22 cellular contexts compared by ENCODE assay signal in genomic region chr16:85646976-85647375, GRCh38. TPM values are rescaled to one million over a fixed set of nuclear protein-coding genes. Genes with fewer than 3 reads are reported as not detected.
DNase-seq lines count a peak whose midpoint lies in the region; ATAC-seq, FAIRE-seq and TF ChIP-seq lines count a peak whose summit lies in the region.
"Had no signal": no experiment of that assay in that cellular context is flagged by ENCODE, and none has a peak within 500 bp of the region (broad histone marks: within the 10 kb centered on the region; RNA-seq: fewer than 3 reads in every experiment).

No MANE protein-coding gene starts in this region.

- no peak overlapping the region for H3K9ac ChIP-seq in H1 (replicated peaks in 1 of 4; ENCODE audit: extremely low read depth in 1 of 4, low read depth in 3 of 4, low read length in 3 of 4)
- H3K9ac ChIP-seq: GM23248 had no signal

- H2AK5ac ChIP-seq in H1 (ENCODE audit: low read depth, low read length): no peak overlapping the region

- peaks cover 40% of the 10 kb centered on the region for H3K4me1 Mint-ChIP-seq in stimulated activated naive CD8-positive, alpha-beta T cell treated with anti-CD3 and anti-CD28 coated beads, Interleukin-15, amount 100 ng/mL, for 72 hours
- H3K4me1 Mint-ChIP-seq in stimulated activated naive B cell treated with anti-CD40 and anti-IgM and Interleukin-4, amounts not matched to agents 10 μg/mL and 1 μg/mL and 100 μg/mL, for 72 hours: peaks cover 13 to 17% of the 10 kb centered on the region in 2 donors
- H3K4me1 Mint-ChIP-seq in activated naive CD4-positive, alpha-beta T cell treated with anti-CD3 and anti-CD28 coated beads for 36 hours (ENCODE audit: low read depth): no peaks in the 10 kb centered on the region
- H3K4me1 Mint-ChIP-seq in effector memory CD8-positive, alpha-beta T cell (ENCODE audit: low read depth in 2 of 2): peaks cover 18 to 26% of the 10 kb centered on the region in 2 donors

- H3K23me2 ChIP-seq in H1 (ENCODE audit: low read depth, low read length): no peaks in the 10 kb centered on the region

- no peak for FAIRE-seq in H1 (lab: Jason Lieb, UNC)
- FAIRE-seq: D721Med, GM12892, GM18507, H54 had no signal

- no peak overlapping the region for H2BK20ac ChIP-seq in H1 (ENCODE audit: low read length)

- peaks cover 9 to 16% of the 10 kb centered on the region in 2 donors for H3K36me3 Mint-ChIP-seq in stimulated activated naive B cell treated with anti-CD40 and anti-IgM and Interleukin-4, amounts not matched to agents 10 μg/mL and 1 μg/mL and 100 μg/mL, for 72 hours
- H3K36me3 Mint-ChIP-seq in activated naive CD4-positive, alpha-beta T cell treated with anti-CD3 and anti-CD28 coated beads for 36 hours (ENCODE audit: low read depth): no peaks in the 10 kb centered on the region
- peaks cover 25% of the 10 kb centered on the region for H3K36me3 Mint-ChIP-seq in effector memory CD8-positive, alpha-beta T cell (ENCODE audit: insufficient read depth)
- H3K36me3 Mint-ChIP-seq: IgD-negative memory B cell had no signal

- H3K18ac ChIP-seq in H1 (ENCODE audit: extremely low read depth, low read length): no peak overlapping the region

- H3K27me3 ChIP-seq in WERI-Rb-1 (ENCODE audit: insufficient read depth, low read depth, severe bottlenecking) (no peaks in the 10 kb centered on the region), H1 (replicated peaks in 1 of 4; ENCODE audit: control insufficient read depth in 3 of 4, extremely low read depth in 1 of 4, insufficient read depth in 3 of 4, low read length in 3 of 4) (no peaks in the 10 kb centered on the region)

- CTCF ChIA-PET in H1 (lab: Charles Lee; ENCODE audit: partially characterized antibody): interaction anchor here (0.8 to 1.1 kb wide), 2 partner anchors 13 to 31 kb away, joined by 3 to 4 read pairs; no protein-coding TSS in a partner anchor
- CTCF ChIA-PET in activated naive CD4-positive, alpha-beta T cell treated with anti-CD3 and anti-CD28 coated beads for 36 hours (lab: Charles Lee): no interaction called here

- H3K9me3 ChIP-seq in WERI-Rb-1 (ENCODE audit: severe bottlenecking): no peaks in the 10 kb centered on the region
- H3K9me3 ChIP-seq in H1 (ENCODE audit: insufficient read depth in 2 of 2, low read depth in 1 of 2, low read length in 1 of 2): no peaks in the 10 kb centered on the region
- H3K9me3 ChIP-seq: Caco-2 had no signal

- no peak for TF ChIP-seq EP300 in H1 (IDR thresholded peaks at IDR 0.05; ENCODE audit: borderline replicate concordance in 1 of 2, low read depth in 2 of 2, low read length in 2 of 2)

- no peak overlapping the region for H3K4ac ChIP-seq in H1 (replicated peaks; ENCODE audit: insufficient read length, low read depth, low read length)

- peak overlapping the region; percentile 43; the same call in 1 of the 2 replicates for H4K8ac ChIP-seq in H1 (ENCODE audit: extremely low read depth, insufficient read depth, low read length)

- H2BK12ac ChIP-seq in H1 (ENCODE audit: low read depth, low read length): no peak overlapping the region

- H3K23ac ChIP-seq in H1 (ENCODE audit: insufficient read length): no peak overlapping the region

- H3K79me1 ChIP-seq in H1 (ENCODE audit: low read depth, low read length): peaks cover 9% of the 10 kb centered on the region

- WGBS in H1 (ENCODE audit: extremely low coverage in 1 of 2, insufficient coverage in 1 of 2, insufficient read length in 1 of 2, insufficient replicate concordance in 2 of 2, low coverage in 1 of 2, low lambda C conversion rate in 2 of 2, missing lambda C conversion rate in 1 of 2), 2 experiments: 91% methylated on average over 9 of the region's 15 CpGs; no CpG with 5 or more reads in 1 of the 2 experiments

- POLR2A ChIA-PET in H1 (lab: Charles Lee; ENCODE audit: partially characterized antibody): interaction anchor here (1.1 kb wide), 1 partner anchor 29 kb away, joined by 4 read pairs; no protein-coding TSS in a partner anchor

- H3K4me3 Mint-ChIP-seq in stimulated activated naive CD8-positive, alpha-beta T cell treated with anti-CD3 and anti-CD28 coated beads, Interleukin-15, amount 100 ng/mL, for 72 hours: no peak overlapping the region
- no peak overlapping the region for H3K4me3 Mint-ChIP-seq in stimulated activated naive B cell treated with anti-CD40 and anti-IgM and Interleukin-4, amounts not matched to agents 10 μg/mL and 1 μg/mL and 100 μg/mL, for 72 hours
- no peak overlapping the region for H3K4me3 Mint-ChIP-seq in activated naive CD4-positive, alpha-beta T cell treated with anti-CD3 and anti-CD28 coated beads for 36 hours
- no peak overlapping the region for H3K4me3 Mint-ChIP-seq in effector memory CD8-positive, alpha-beta T cell
- H3K4me3 Mint-ChIP-seq: CD4-positive, alpha-beta T cell; IgD-negative memory B cell had no signal

- H3K4me2 ChIP-seq in H1 (ENCODE audit: insufficient read depth in 1 of 2, low read depth in 2 of 2, low read length in 2 of 2): no peak overlapping the region

- no peak overlapping the region for H3K4me3 ChIP-seq in WERI-Rb-1 (ENCODE audit: low read depth, low read length)
- no peak overlapping the region for H3K4me3 ChIP-seq in H1 (ENCODE audit: extremely low read depth in 1 of 4, insufficient read depth in 2 of 4, low read depth in 3 of 4, low read length in 4 of 4)
- H3K4me3 ChIP-seq: GM23248 had no signal

- intact Hi-C loops in activated naive CD4-positive, alpha-beta T cell treated with anti-CD3 and anti-CD28 coated beads for 36 hours (cut with micrococcal nuclease): no loop called here
- intact Hi-C loops in Right ventricle myocardium inferior (cut with DNase I): no loop called here

- no peaks in the 10 kb centered on the region for H3K27me3 Mint-ChIP-seq in stimulated activated naive CD8-positive, alpha-beta T cell treated with anti-CD3 and anti-CD28 coated beads, Interleukin-15, amount 100 ng/mL, for 72 hours
- no peaks in the 10 kb centered on the region for H3K27me3 Mint-ChIP-seq in stimulated activated naive B cell treated with anti-CD40 and anti-IgM and Interleukin-4, amounts not matched to agents 10 μg/mL and 1 μg/mL and 100 μg/mL, for 72 hours
- H3K27me3 Mint-ChIP-seq in activated naive CD4-positive, alpha-beta T cell treated with anti-CD3 and anti-CD28 coated beads for 36 hours (ENCODE audit: low read depth): no peaks in the 10 kb centered on the region
- no peaks in the 10 kb centered on the region for H3K27me3 Mint-ChIP-seq in effector memory CD8-positive, alpha-beta T cell
- H3K27me3 Mint-ChIP-seq: CD4-positive, alpha-beta T cell; IgD-negative memory B cell had no signal

- H2BK5ac ChIP-seq in H1 (ENCODE audit: low read depth, low read length): no peak overlapping the region

- H2BK120ac ChIP-seq in H1 (replicated peaks; ENCODE audit: low read depth, low read length): no peak overlapping the region

- peaks cover 0 to 5% (median 0%) of the 10 kb centered on the region in 4 experiments; a peak in 2 of 7 replicates for H3K4me1 ChIP-seq in H1 (replicated peaks in 1 of 4; ENCODE audit: control insufficient read depth in 3 of 4, insufficient read depth in 4 of 4, low read length in 3 of 4)

- no peak overlapping the region for H3K56ac ChIP-seq in H1 (replicated peaks; ENCODE audit: insufficient read length, low read depth, low read length)

- no peak for DNase-seq in stimulated activated naive CD8-positive, alpha-beta T cell treated with anti-CD3 and anti-CD28 coated beads, Interleukin-15, amount 100 ng/mL, for 72 hours
- DNase-seq in stimulated activated naive CD8-positive, alpha-beta T cell treated with anti-CD3 and anti-CD28 coated beads, Interleukin-15, Interleukin-2, amounts not matched to agents 100 U/mL and 50 U/mL, for 24 hours: no peak
- no peak for DNase-seq in WERI-Rb-1
- DNase-seq in H1 (ENCODE audit: low read depth in 1 of 2, low spot score in 2 of 2): no peak
- no peak for DNase-seq in stimulated activated naive B cell treated with anti-CD40 and anti-IgM and Interleukin-4, amounts not matched to agents 10 μg/mL and 1 μg/mL and 100 μg/mL, for 72 hours
- no peak for DNase-seq in activated naive CD4-positive, alpha-beta T cell treated with anti-CD3 and anti-CD28 coated beads for 36 hours
- DNase-seq in Right ventricle myocardium inferior (ENCODE audit: missing footprints): no peak
- DNase-seq in effector memory CD8-positive, alpha-beta T cell: no peak
- DNase-seq: 8988T; C1 segment of cervical spinal cord; Caco-2; CD4-positive, alpha-beta T cell; DMS79; GDM1; GM23248; HCEC 1CT had no signal

- H3K27ac ChIP-seq in WERI-Rb-1: peak overlapping the region; percentile 16; the same call in 1 of the 2 replicates
- no peak overlapping the region for H3K27ac ChIP-seq in H1 (ENCODE audit: low read depth, low read length)
- H3K27ac ChIP-seq: GM23248, HL-60 had no signal

- no peak for TF ChIP-seq RAD21 in H1 (IDR thresholded peaks at IDR 0.05 in 1 of 2, conservative IDR thresholded peaks at IDR 0.05 in 1 of 2; ENCODE audit: low read depth in 2 of 2, low read length in 2 of 2)

- no peak for TF ChIP-seq POLR2A in H1 (IDR thresholded peaks at IDR 0.05; ENCODE audit: control extremely low read depth in 1 of 2, low read depth in 2 of 2, low read length in 2 of 2)

- H4K20me1 ChIP-seq in H1 (replicated peaks in 1 of 2; ENCODE audit: control insufficient read depth in 1 of 2, insufficient read depth in 2 of 2, low read length in 2 of 2): peaks cover 29 to 42% of the 10 kb centered on the region in 2 experiments

- H3K14ac ChIP-seq in H1 (ENCODE audit: insufficient read length): no peak overlapping the region

- H2BK15ac ChIP-seq in H1 (ENCODE audit: low read length): no peak overlapping the region

- H3K36me3 ChIP-seq in WERI-Rb-1 (peaks cover 45% of the 10 kb centered on the region), H1 (ENCODE audit: control insufficient read depth in 2 of 4, insufficient read depth in 4 of 4, low read length in 3 of 4) (peaks cover 2 to 14% (median 3%) of the 10 kb centered on the region in 4 experiments; a peak in 6 of 8 replicates)

- no peak overlapping the region for H4K91ac ChIP-seq in H1 (replicated peaks; ENCODE audit: insufficient read length, low read length)

- no peaks in the 10 kb centered on the region for H3K9me3 Mint-ChIP-seq in stimulated activated naive CD8-positive, alpha-beta T cell treated with anti-CD3 and anti-CD28 coated beads, Interleukin-15, amount 100 ng/mL, for 72 hours
- no peaks in the 10 kb centered on the region for H3K9me3 Mint-ChIP-seq in stimulated activated naive B cell treated with anti-CD40 and anti-IgM and Interleukin-4, amounts not matched to agents 10 μg/mL and 1 μg/mL and 100 μg/mL, for 72 hours
- no peaks in the 10 kb centered on the region for H3K9me3 Mint-ChIP-seq in activated naive CD4-positive, alpha-beta T cell treated with anti-CD3 and anti-CD28 coated beads for 36 hours
- no peaks in the 10 kb centered on the region for H3K9me3 Mint-ChIP-seq in effector memory CD8-positive, alpha-beta T cell
- H3K9me3 Mint-ChIP-seq: CD4-positive, alpha-beta T cell; IgD-negative memory B cell had no signal

- no peak overlapping the region for H4K5ac ChIP-seq in H1 (ENCODE audit: insufficient read length, low read depth, low read length)

- H3K79me2 ChIP-seq in H1 (ENCODE audit: control insufficient read depth in 1 of 2, insufficient read depth in 2 of 2, low read length in 2 of 2): peaks cover 0 to 46% of the 10 kb centered on the region in 2 experiments; a peak in 2 of 4 replicates

- no peak overlapping the region for H2AFZ ChIP-seq in H1 (ENCODE audit: low read length)
- H2AFZ ChIP-seq: GM23248 had no signal

- TF ChIP-seq CTCF in WERI-Rb-1 (IDR thresholded peaks at IDR 0.05; ENCODE audit: low read depth, low read length): no peak
- TF ChIP-seq CTCF in H1 (IDR thresholded peaks at IDR 0.05; ENCODE audit: control extremely low read depth in 1 of 3, insufficient read depth in 1 of 3, low read depth in 1 of 3, low read length in 3 of 3): no peak

- peak; percentile 7 for ATAC-seq in stimulated activated naive CD8-positive, alpha-beta T cell treated with anti-CD3 and anti-CD28 coated beads, Interleukin-15, amount 100 ng/mL, for 72 hours
- no peak for ATAC-seq in stimulated activated naive CD8-positive, alpha-beta T cell treated with anti-CD3 and anti-CD28 coated beads, Interleukin-15, Interleukin-2, amounts not matched to agents 100 U/mL and 50 U/mL, for 24 hours
- ATAC-seq in stimulated activated naive B cell treated with anti-CD40 and anti-IgM and Interleukin-4, amounts not matched to agents 10 μg/mL and 1 μg/mL and 100 μg/mL, for 72 hours (replicated peaks): no peak
- no peak for ATAC-seq in Right ventricle myocardium inferior
- no peak for ATAC-seq in effector memory CD8-positive, alpha-beta T cell (replicated peaks)

- no peak overlapping the region for H3K27ac Mint-ChIP-seq in stimulated activated naive CD8-positive, alpha-beta T cell treated with anti-CD3 and anti-CD28 coated beads, Interleukin-15, amount 100 ng/mL, for 72 hours
- H3K27ac Mint-ChIP-seq in stimulated activated naive B cell treated with anti-CD40 and anti-IgM and Interleukin-4, amounts not matched to agents 10 μg/mL and 1 μg/mL and 100 μg/mL, for 72 hours: peak overlapping the region; percentile 37
- no peak overlapping the region for H3K27ac Mint-ChIP-seq in activated naive CD4-positive, alpha-beta T cell treated with anti-CD3 and anti-CD28 coated beads for 36 hours
- peak overlapping the region in 1 of 2 donors; percentile 79 for H3K27ac Mint-ChIP-seq in effector memory CD8-positive, alpha-beta T cell
- H3K27ac Mint-ChIP-seq: CD4-positive, alpha-beta T cell had no signal

RNA-seq across cellular contexts. Expression of gene GSE1, which starts 33.9 kb away (rescaled TPM):
- total RNA-seq in H1 (2021; fragmentation: NEBNext Ultra II Directional; extraction: Animal tissue kit (Norgen Biotek cat#: 25700)): 65.6 and 66.2 TPM in 2 replicates
- 26.0 and 40.0 TPM in 2 replicates for polyA plus RNA-seq in H1 (2011; rRNA removed)
- 26.5 TPM for polyA plus RNA-seq in H1 (2011; cell fraction: cytosol; rRNA removed)
- 123 TPM for polyA plus RNA-seq in H1 (2011; cell fraction: nucleus; rRNA removed)
- polyA plus RNA-seq in H1 (2012, experiment 1 of 2): 42.4 to 51.0 TPM (median 44.8 TPM) in 4 replicates
- polyA plus RNA-seq in H1 (2012, experiment 2 of 2): 18.4 TPM
- 30.0 TPM for polyA plus RNA-seq in H1 (2013, experiment 1 of 2)
- 30.1 TPM for polyA plus RNA-seq in H1 (2013, experiment 2 of 2)
- 35.8 and 37.6 TPM in 2 replicates for polyA minus RNA-seq in H1 (2011; rRNA and poly(A)+ RNA removed)
- 76.6 TPM for polyA minus RNA-seq in H1 (2011; cell fraction: cytosol; rRNA and poly(A)+ RNA removed)
- polyA minus RNA-seq in H1 (2011; cell fraction: nucleus; rRNA and poly(A)+ RNA removed): 93.7 TPM
- 10 to 100 TPM in 1 of 2 experiments, 1 to 10 TPM in 1; 8.6 to 10.1 TPM for total RNA-seq in activated naive CD4-positive, alpha-beta T cell treated with anti-CD3 and anti-CD28 coated beads for 36 hours
- 28.9 TPM for total RNA-seq in Right ventricle myocardium inferior

RNA-seq across cellular contexts. Expression of gene GINS2, which starts 41.8 kb away (rescaled TPM):
- total RNA-seq in H1 (2021; fragmentation: NEBNext Ultra II Directional; extraction: Animal tissue kit (Norgen Biotek cat#: 25700)): 51.4 and 59.1 TPM in 2 replicates
- 22.5 and 29.4 TPM in 2 replicates for polyA plus RNA-seq in H1 (2011; rRNA removed)
- polyA plus RNA-seq in H1 (2011; cell fraction: cytosol; rRNA removed): 31.5 TPM
- polyA plus RNA-seq in H1 (2011; cell fraction: nucleus; rRNA removed): 18.3 TPM
- polyA plus RNA-seq in H1 (2012, experiment 1 of 2): 34.6 to 46.9 TPM (median 38.3 TPM) in 4 replicates
- 17.0 TPM for polyA plus RNA-seq in H1 (2012, experiment 2 of 2)
- 28.2 TPM for polyA plus RNA-seq in H1 (2013, experiment 1 of 2)
- 28.2 TPM for polyA plus RNA-seq in H1 (2013, experiment 2 of 2)
- 24.8 and 29.1 TPM in 2 replicates for polyA minus RNA-seq in H1 (2011; rRNA and poly(A)+ RNA removed)
- 14.1 TPM for polyA minus RNA-seq in H1 (2011; cell fraction: cytosol; rRNA and poly(A)+ RNA removed)
- polyA minus RNA-seq in H1 (2011; cell fraction: nucleus; rRNA and poly(A)+ RNA removed): 18.6 TPM
- total RNA-seq in activated naive CD4-positive, alpha-beta T cell treated with anti-CD3 and anti-CD28 coated beads for 36 hours: 10 to 100 TPM; 60.7 to 66.6 TPM
- total RNA-seq in Right ventricle myocardium inferior: 1.4 TPM

Comparison
In these comparisons a context has a peak if more than half of its experiments do, and no peak if none do; other contexts are left out.
1. RNA of gene GINS2, which starts 41.8 kb away (total RNA-seq): 60.7 to 66.6 TPM in activated naive CD4-positive, alpha-beta T cell treated with anti-CD3 and anti-CD28 coated beads for 36 hours and 51.4 to 59.1 TPM in H1; 1.4 TPM in Right ventricle myocardium inferior (single experiment); every median in the first group is over 10 times any median in the second.